Comparison of ENCODE assay signal across 1 cellular context in genomic region chr1:51058863-51059262, GRCh38.
A peak's percentile ranks its signal among the peaks of the same experiment; 100 is the strongest.
TF ChIP-seq lines count a peak whose summit lies in the region.

No MANE protein-coding gene starts in this region.

TF ChIP-seq in HepG2, 621 proteins besides CTCF, POLR2A, EP300 and RAD21 (continues in another document):
- TF ChIP-seq RCOR2 (CRISPR knock-in tag; IDR thresholded peaks at IDR 0.05) (no peak), FOXC1 (CRISPR knock-in tag; IDR thresholded peaks at IDR 0.05; ENCODE audit: borderline replicate concordance) (no peak), AGO1 (IDR thresholded peaks at IDR 0.05; ENCODE audit: low read depth, low read length, poor library complexity, severe bottlenecking) (no peak), JUNB (CRISPR knock-in tag; IDR thresholded peaks at IDR 0.05; ENCODE audit: borderline replicate concordance) (no peak), ZFP36L1 (CRISPR knock-in tag; IDR thresholded peaks at IDR 0.05) (no peak), TFAP4 (IDR thresholded peaks at IDR 0.05; ENCODE audit: borderline replicate concordance, low read depth) (no peak), E2F5 (CRISPR knock-in tag; conservative IDR thresholded peaks at IDR 0.05) (no peak), SNAPC2 (CRISPR knock-in tag; IDR thresholded peaks at IDR 0.05) (no peak), ZNF614 (CRISPR knock-in tag; IDR thresholded peaks at IDR 0.05; ENCODE audit: borderline replicate concordance) (no peak), PAXIP1 (CRISPR knock-in tag; conservative IDR thresholded peaks at IDR 0.05) (no peak), TEF (CRISPR knock-in tag; IDR thresholded peaks at IDR 0.05) (no peak), ZNF687 (CRISPR knock-in tag; IDR thresholded peaks at IDR 0.05) (peak; percentile 42), ZZZ3 (CRISPR knock-in tag; IDR thresholded peaks at IDR 0.05; ENCODE audit: borderline replicate concordance) (no peak), ZMAT5 (CRISPR knock-in tag; IDR thresholded peaks at IDR 0.05; ENCODE audit: borderline replicate concordance, low read depth) (no peak), XRCC5 (optimal IDR thresholded peaks at IDR 0.05; ENCODE audit: low read length) (peak; percentile 35), ZNF414 (CRISPR knock-in tag; IDR thresholded peaks at IDR 0.05) (no peak), ZNF652 (CRISPR knock-in tag; IDR thresholded peaks at IDR 0.05; ENCODE audit: borderline replicate concordance, low read depth) (no peak; the same call in 1 of the 2 replicates), ZFY (CRISPR knock-in tag; IDR thresholded peaks at IDR 0.05) (peak; percentile 23; the same call in 1 of the 2 replicates), DMAP1 (CRISPR knock-in tag; IDR thresholded peaks at IDR 0.05) (no peak), ATF6 (CRISPR knock-in tag; conservative IDR thresholded peaks at IDR 0.05) (no peak), ZNF569 (CRISPR knock-in tag; IDR thresholded peaks at IDR 0.05; ENCODE audit: borderline replicate concordance) (no peak), KLF12 (CRISPR knock-in tag; IDR thresholded peaks at IDR 0.05; ENCODE audit: borderline replicate concordance) (no peak), SALL1 (CRISPR knock-in tag; IDR thresholded peaks at IDR 0.05) (peak; percentile 43; the same call in 1 of the 2 replicates), JDP2 (CRISPR knock-in tag; IDR thresholded peaks at IDR 0.05; ENCODE audit: borderline replicate concordance) (no peak), CSRNP1 (CRISPR knock-in tag; IDR thresholded peaks at IDR 0.05) (no peak), NCOA5 (CRISPR knock-in tag; IDR thresholded peaks at IDR 0.05) (no peak), REL (CRISPR knock-in tag; conservative IDR thresholded peaks at IDR 0.05) (no peak), RFX1 (IDR thresholded peaks at IDR 0.05) (no peak), ELK4 (CRISPR knock-in tag; IDR thresholded peaks at IDR 0.05; ENCODE audit: borderline replicate concordance) (no peak), ZNF530 (CRISPR knock-in tag; IDR thresholded peaks at IDR 0.05; ENCODE audit: low read depth) (no peak), ETV5 (CRISPR knock-in tag; IDR thresholded peaks at IDR 0.05; ENCODE audit: borderline replicate concordance) (no peak), ZNF777 (CRISPR knock-in tag; IDR thresholded peaks at IDR 0.05) (0 out of 2 replicates have a peak, but pooled peaks have one; percentile 25), EEA1 (CRISPR knock-in tag; IDR thresholded peaks at IDR 0.05; ENCODE audit: borderline replicate concordance) (no peak), NR1H2 (CRISPR knock-in tag; IDR thresholded peaks at IDR 0.05; ENCODE audit: borderline replicate concordance, low read depth) (no peak), PLRG1 (conservative IDR thresholded peaks at IDR 0.05) (no peak), ZNF552 (CRISPR knock-in tag; IDR thresholded peaks at IDR 0.05; ENCODE audit: borderline replicate concordance) (no peak), CBX5 (CRISPR knock-in tag; IDR thresholded peaks at IDR 0.05; ENCODE audit: borderline replicate concordance) (no peak), SRF (IDR thresholded peaks at IDR 0.05; ENCODE audit: low read depth, low read length) (no peak)
